8 cellular contexts compared by ENCODE assay signal in genomic region chr9:6645153-6646027, GRCh38. TPM values are rescaled to one million over a fixed set of nuclear protein-coding genes. Genes with fewer than 3 reads are reported as not detected.
A peak's percentile ranks its signal among the peaks of the same experiment; 100 is the strongest.
DNase-seq lines count a peak whose midpoint lies in the region; ATAC-seq and TF ChIP-seq lines count a peak whose summit lies in the region.

Gene GLDC (minus strand): TSS chr9:6645729. CDS start chr9:6645499, 230 bp downstream.

- CTCF ChIA-PET in MCF 10A (lab: Yijun Ruan, JAX): interaction anchor here (0.6 to 1.1 kb wide), 3 partner anchors 22 to 61 kb away, joined by 3 to 4 read pairs (median 3); no protein-coding TSS in a partner anchor

- no peaks in the 10 kb centered on the region for H3K27me3 Mint-ChIP-seq in MCF 10A (ENCODE audit: insufficient read depth, unreplicated experiment)

- no peaks in the 10 kb centered on the region for H3K9me3 Mint-ChIP-seq in MCF 10A (ENCODE audit: unreplicated experiment)

- ATAC-seq in GM21360 (IDR thresholded peaks at IDR 0.05; ENCODE audit: unreplicated experiment): peak; percentile 84
- peak; percentile 89 for ATAC-seq in SK-N-SH treated with all-trans-retinoic acid at 6 μM for 48 hours

- TF ChIP-seq CTCF in MCF 10A (IDR thresholded peaks at IDR 0.05; ENCODE audit: unreplicated experiment): no peak

- peak; percentile 92 for DNase-seq in DMS53 (lab: John Stamatoyannopoulos, UW)
- peak; percentile 66 for DNase-seq in HPDE6-E6E7 (ENCODE audit: extremely low spot score)
- peak; percentile 83 for DNase-seq in MCF 10A (ENCODE audit: unreplicated experiment)
- DNase-seq in islet precursor cell: peak; percentile 96
- peak; percentile 41 for DNase-seq in stimulated activated CD4-positive, alpha-beta T cell treated with anti-CD3 and anti-CD28 coated beads, Interleukin-12 subunit alpha, Interleukin-12 subunit beta, amount 100 ng/mL, for 4 hours
- no peak for DNase-seq in inferior parietal cortex (ENCODE audit: extremely low spot score)

- POLR2A ChIA-PET in MCF 10A (lab: Yijun Ruan, JAX): interaction anchor here (0.6 to 6.4 kb wide), 7 partner anchors 17 to 228 kb away, joined by 3 to 27 read pairs (median 5); partner anchors contain the start of gene KDM4C

- BruUV-seq in MCF 10A (replicated peaks; lab: Mats Ljungman, UMichigan): no TSS peak

- H3K4me3 Mint-ChIP-seq in MCF 10A (ENCODE audit: unreplicated experiment): peak within 1 kb of the TSS; percentile 65

- no peak within 1 kb of the TSS for H3K27ac Mint-ChIP-seq in MCF 10A (ENCODE audit: low read depth, unreplicated experiment)

- H3K4me1 Mint-ChIP-seq in MCF 10A (ENCODE audit: insufficient read depth, unreplicated experiment): peaks cover 2% of the 10 kb centered on the region

- intact Hi-C loops in MCF 10A (cut with micrococcal nuclease): no loop called here

- no peaks in the 10 kb centered on the region for H3K36me3 Mint-ChIP-seq in MCF 10A (ENCODE audit: insufficient read depth, unreplicated experiment)

TF ChIP-seq in SK-N-SH treated with all-trans-retinoic acid at 6 μM for 48 hours, 23 proteins besides CTCF, POLR2A, EP300 and RAD21:
- TF ChIP-seq ZFP30 (CRISPR knock-in tag; IDR thresholded peaks at IDR 0.05): no peak
- TF ChIP-seq CSDC2 (CRISPR knock-in tag; IDR thresholded peaks at IDR 0.05): no peak
- no peak for TF ChIP-seq CSRNP3 (CRISPR knock-in tag; IDR thresholded peaks at IDR 0.05)
- TF ChIP-seq CREB5 (CRISPR knock-in tag; IDR thresholded peaks at IDR 0.05; ENCODE audit: low read depth): no peak
- no peak for TF ChIP-seq BACH2 (CRISPR knock-in tag; IDR thresholded peaks at IDR 0.05; ENCODE audit: borderline replicate concordance)
- TF ChIP-seq ISL1 (CRISPR knock-in tag; IDR thresholded peaks at IDR 0.05): no peak
- TF ChIP-seq RARB (CRISPR knock-in tag; IDR thresholded peaks at IDR 0.05): no peak
- TF ChIP-seq ZC3H10 (CRISPR knock-in tag; IDR thresholded peaks at IDR 0.05): no peak
- no peak for TF ChIP-seq PATZ1 (CRISPR knock-in tag; IDR thresholded peaks at IDR 0.05; ENCODE audit: borderline replicate concordance)
- TF ChIP-seq ESRRG (CRISPR knock-in tag; IDR thresholded peaks at IDR 0.05): no peak
- TF ChIP-seq TCF4 (CRISPR knock-in tag; IDR thresholded peaks at IDR 0.05; ENCODE audit: borderline replicate concordance): no peak
- TF ChIP-seq TSHZ2 (CRISPR knock-in tag; IDR thresholded peaks at IDR 0.05): no peak
- no peak for TF ChIP-seq POU6F1 (CRISPR knock-in tag; IDR thresholded peaks at IDR 0.05; ENCODE audit: borderline replicate concordance, low read depth)
- no peak for TF ChIP-seq PPARA (CRISPR knock-in tag; IDR thresholded peaks at IDR 0.05; ENCODE audit: borderline replicate concordance)
- TF ChIP-seq ARNTL (CRISPR knock-in tag; IDR thresholded peaks at IDR 0.05; ENCODE audit: borderline replicate concordance, low read depth): no peak
- TF ChIP-seq GLIS3 (CRISPR knock-in tag; IDR thresholded peaks at IDR 0.05): no peak
- no peak for TF ChIP-seq SNAI2 (CRISPR knock-in tag; IDR thresholded peaks at IDR 0.05)
- TF ChIP-seq ZNF8 (CRISPR knock-in tag; IDR thresholded peaks at IDR 0.05): no peak
- no peak for TF ChIP-seq OSR1 (CRISPR knock-in tag; IDR thresholded peaks at IDR 0.05)

RNA-seq across cellular contexts. Expression of gene GLDC, which starts in this region (rescaled TPM):
- 2.9 and 3.3 TPM in 2 replicates for total RNA-seq in MCF 10A (2022)
